In the genomic region with DNA sequence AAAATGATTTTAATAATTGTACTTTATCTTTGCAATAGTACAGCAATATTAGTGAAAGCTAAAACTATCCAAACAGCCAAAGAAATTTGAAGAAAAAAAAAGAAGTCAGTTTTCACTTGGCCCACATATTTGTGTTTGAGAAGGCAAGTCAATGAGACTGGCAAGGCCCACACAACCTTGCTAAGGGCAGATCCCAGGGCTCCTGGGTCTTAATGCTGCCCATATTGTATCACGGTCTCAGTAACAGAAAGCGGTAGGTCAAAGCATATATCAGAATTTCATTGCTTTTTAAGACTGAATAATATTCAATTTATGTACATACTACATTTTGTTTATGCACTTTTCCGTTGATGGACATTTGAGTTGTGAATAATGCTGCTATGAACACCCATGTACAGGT, we compare ENCODE assay signal across 8 cellular contexts.
"Had no signal": no experiment of that assay in that cellular context is flagged by ENCODE, and none has a peak within 500 bp of the region (broad histone marks: within the 10 kb centered on the region; RNA-seq: fewer than 3 reads in every experiment).

No MANE protein-coding gene starts in this region.

- H3K4me3 Mint-ChIP-seq: H9, HFFc6 had no signal

- ATAC-seq: HCT116 had no signal

- H3K4me1 ChIP-seq: HAP-1 had no signal

- H3K27ac ChIP-seq: GM23248 had no signal

- H2AFZ ChIP-seq: GM23248 had no signal

- H3K9me3 Mint-ChIP-seq: HFFc6 had no signal

- DNase-seq: GM23248, GOT3, H7, H9, HCEC 1CT, HFFc6 had no signal

- H3K36me3 ChIP-seq: HAP-1 had no signal

- H3K27ac Mint-ChIP-seq: HFFc6 had no signal

- H3K9ac ChIP-seq: GM23248 had no signal

- H3K4me3 ChIP-seq: GM23248, HAP-1 had no signal

- H3K9me3 ChIP-seq: HAP-1 had no signal
